Comparison of ENCODE assay signal across 23 cellular contexts in genomic region chr13:93635687-93636086, GRCh38.
DNase-seq lines count a peak whose midpoint lies in the region; ATAC-seq and TF ChIP-seq lines count a peak whose summit lies in the region.
"Had no signal": no experiment of that assay in that cellular context is flagged by ENCODE, and none has a peak within 500 bp of the region (broad histone marks: within the 10 kb centered on the region; RNA-seq: fewer than 3 reads in every experiment).

No MANE protein-coding gene starts in this region.

- H3K27ac ChIP-seq in coronary artery (peak overlapping the region in 1 of 2 donors; percentile 5), left lung (no peak overlapping the region)
- H3K27ac ChIP-seq: SJSA1, vagina had no signal

- no peak overlapping the region for H3K4me3 Mint-ChIP-seq in naive thymus-derived CD8-positive, alpha-beta T cell
- H3K4me3 Mint-ChIP-seq: activated naive CD4-positive, alpha-beta T cell treated with anti-CD3 and anti-CD28 coated beads, Interleukin-2, amount 50 U/mL, for 24 hours; effector memory CD8-positive, alpha-beta T cell; H9; naive thymus-derived CD4-positive, alpha-beta T cell; stimulated activated naive CD8-positive, alpha-beta T cell treated with anti-CD3 and anti-CD28 coated beads, Interleukin-15, Interleukin-2, amounts not matched to agents 100 ng/mL and 50 ng/mL, for 24 hours had no signal

- no peaks in the 10 kb centered on the region for H3K36me3 Mint-ChIP-seq in naive thymus-derived CD8-positive, alpha-beta T cell
- H3K36me3 Mint-ChIP-seq: activated naive CD4-positive, alpha-beta T cell treated with anti-CD3 and anti-CD28 coated beads, Interleukin-2, amount 50 U/mL, for 24 hours; naive thymus-derived CD4-positive, alpha-beta T cell had no signal

- POLR2A ChIA-PET in naive thymus-derived CD8-positive, alpha-beta T cell (lab: Charles Lee) = no interaction called here

- H3K9me3 ChIP-seq in left lung = no peaks in the 10 kb centered on the region
- H3K9me3 ChIP-seq: SJSA1, vagina had no signal

- no peak overlapping the region for H3K4me3 ChIP-seq in AG09309 (ENCODE audit: control insufficient read depth, low read depth, low read length)
- no peak overlapping the region for H3K4me3 ChIP-seq in HFF-Myc (replicated peaks; ENCODE audit: low read depth, low read length)
- peak overlapping the region; percentile 29 for H3K4me3 ChIP-seq in coronary artery
- H3K4me3 ChIP-seq in left lung = no peak overlapping the region
- H3K4me3 ChIP-seq: lung, SJSA1, vagina had no signal

- no peaks in the 10 kb centered on the region for H3K4me1 Mint-ChIP-seq in naive thymus-derived CD8-positive, alpha-beta T cell
- H3K4me1 Mint-ChIP-seq: activated naive CD4-positive, alpha-beta T cell treated with anti-CD3 and anti-CD28 coated beads, Interleukin-2, amount 50 U/mL, for 24 hours; naive thymus-derived CD4-positive, alpha-beta T cell had no signal

- peaks cover 0 to 4% (median 0%) of the 10 kb centered on the region in 5 donors for H3K27me3 Mint-ChIP-seq in naive thymus-derived CD8-positive, alpha-beta T cell
- H3K27me3 Mint-ChIP-seq: effector memory CD8-positive, alpha-beta T cell; stimulated activated naive CD8-positive, alpha-beta T cell treated with anti-CD3 and anti-CD28 coated beads, Interleukin-15, Interleukin-2, amounts not matched to agents 100 ng/mL and 50 ng/mL, for 24 hours had no signal

- H3K27ac Mint-ChIP-seq in naive thymus-derived CD8-positive, alpha-beta T cell = no peak overlapping the region
- H3K27ac Mint-ChIP-seq: activated naive CD4-positive, alpha-beta T cell treated with anti-CD3 and anti-CD28 coated beads, Interleukin-2, amount 50 U/mL, for 24 hours; effector memory CD8-positive, alpha-beta T cell; naive thymus-derived CD4-positive, alpha-beta T cell; stimulated activated naive CD8-positive, alpha-beta T cell treated with anti-CD3 and anti-CD28 coated beads, Interleukin-15, Interleukin-2, amounts not matched to agents 100 ng/mL and 50 ng/mL, for 24 hours had no signal

- H3K9me3 Mint-ChIP-seq in naive thymus-derived CD8-positive, alpha-beta T cell = no peaks in the 10 kb centered on the region
- H3K9me3 Mint-ChIP-seq: activated naive CD4-positive, alpha-beta T cell treated with anti-CD3 and anti-CD28 coated beads, Interleukin-2, amount 50 U/mL, for 24 hours; effector memory CD8-positive, alpha-beta T cell; H9; stimulated activated naive CD8-positive, alpha-beta T cell treated with anti-CD3 and anti-CD28 coated beads, Interleukin-15, Interleukin-2, amounts not matched to agents 100 ng/mL and 50 ng/mL, for 24 hours had no signal

- ATAC-seq in left lung = peak; percentile 37
- ATAC-seq in naive thymus-derived CD8-positive, alpha-beta T cell = no peak
- ATAC-seq: effector memory CD8-positive, alpha-beta T cell; naive thymus-derived CD4-positive, alpha-beta T cell had no signal

- intact Hi-C loops in left lung (cut with DNase I) = no loop called here

- TF ChIP-seq CTCF in AG09309 (IDR thresholded peaks at IDR 0.05; ENCODE audit: control insufficient read depth, insufficient read depth, low read depth, low read length, missing control alignments) = no peak
- no peak for TF ChIP-seq CTCF in HFF-Myc (IDR thresholded peaks at IDR 0.05; ENCODE audit: low read depth, low read length, missing control alignments)
- no peak for TF ChIP-seq CTCF in coronary artery (IDR thresholded peaks at IDR 0.05)
- TF ChIP-seq CTCF in left lung (IDR thresholded peaks at IDR 0.05) = no peak

- DNase-seq in AG09309 (ENCODE audit: low read depth) (peak; percentile 62), HFF-Myc (ENCODE audit: extremely low read depth, low read depth) (peak; percentile 21), coronary artery (ENCODE audit: low spot score) (no peak), left lung (no peak), T1000 (lab: John Stamatoyannopoulos, UW) (no peak), UCSD-AML1 (lab: John Stamatoyannopoulos, UW; ENCODE audit: unreplicated experiment) (no peak)
- DNase-seq in activated CD4-positive, alpha-beta T cell treated with anti-CD3 and anti-CD28 coated beads for 4 hours = no peak
- DNase-seq in naive thymus-derived CD8-positive, alpha-beta T cell = no peak
- DNase-seq: ACHN; activated CD4-positive, alpha-beta T cell treated with anti-CD3 and anti-CD28 coated beads, Interleukin-2, amount 50 U/mL, for 1 hour; activated T-cell treated with anti-CD3 and anti-CD28 coated beads, Interleukin-2, amount 50 U/mL, for 1 hour; central memory CD4-positive, alpha-beta T cell; COR-L47; effector memory CD8-positive, alpha-beta T cell; H9; naive thymus-derived CD4-positive, alpha-beta T cell; NCI-H2081; NCI-H524 had no signal

- no peaks in the 10 kb centered on the region for H3K27me3 ChIP-seq in left lung
- H3K27me3 ChIP-seq: vagina had no signal

- no peaks in the 10 kb centered on the region for H3K36me3 ChIP-seq in left lung
- H3K36me3 ChIP-seq: SJSA1, vagina had no signal

- H3K4me1 ChIP-seq in left lung = no peaks in the 10 kb centered on the region
- H3K4me1 ChIP-seq: SJSA1, vagina had no signal

Comparison
In these comparisons a context has a peak if more than half of its experiments do, and no peak if none do; other contexts are left out.
1. DNase-seq: peak in AG09309 (single experiment) and HFF-Myc (single experiment); none in coronary artery (single experiment), left lung (0 of 2), activated CD4-positive, alpha-beta T cell treated with anti-CD3 and anti-CD28 coated beads for 4 hours (0 of 2), T1000 (single experiment), naive thymus-derived CD8-positive, alpha-beta T cell (0 of 10) and UCSD-AML1 (single experiment).